13 cellular contexts compared by ENCODE assay signal in the genomic region with DNA sequence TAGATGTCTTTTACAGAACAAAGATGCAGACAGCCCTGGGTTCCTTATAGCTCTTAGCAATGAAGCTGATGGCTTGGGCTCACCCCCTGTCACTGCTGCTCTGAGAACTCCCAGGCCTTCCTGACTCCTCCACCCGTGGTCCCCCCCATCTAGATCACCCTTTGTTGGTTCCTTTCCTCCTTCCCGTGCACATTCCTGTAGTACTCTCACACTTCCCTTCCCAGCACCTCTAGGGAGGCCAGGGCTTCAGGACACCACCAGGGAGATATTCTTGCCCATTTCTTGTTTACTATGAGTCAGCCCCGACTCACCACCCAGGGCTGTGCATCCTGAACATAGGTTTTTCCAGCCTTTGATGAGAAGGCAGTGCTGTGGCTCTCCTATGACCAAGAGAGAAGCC. TPM values are rescaled to one million over a fixed set of nuclear protein-coding genes. Genes with fewer than 3 reads are reported as not detected.
DNase-seq lines count a peak whose midpoint lies in the region; ATAC-seq, FAIRE-seq and TF ChIP-seq lines count a peak whose summit lies in the region.
"Had no signal": no experiment of that assay in that cellular context is flagged by ENCODE, and none has a peak within 500 bp of the region (broad histone marks: within the 10 kb centered on the region; RNA-seq: fewer than 3 reads in every experiment).

No MANE protein-coding gene starts in this region.

- H3K27ac ChIP-seq in GM23248 (peak overlapping the region; percentile 15; the same call in 1 of the 2 replicates), SK-N-SH (ENCODE audit: low read depth in 2 of 2, low read length in 1 of 2) (peak overlapping the region in 1 of 2 experiments; percentile 53; a peak in 2 of 4 replicates)
- H3K27ac ChIP-seq: spleen had no signal

- H2AFZ ChIP-seq in GM23248 (no peak overlapping the region), SK-N-SH (ENCODE audit: low read depth) (no peak overlapping the region)

- H3K9me3 ChIP-seq in GM23248 (ENCODE audit: low read depth) = no peaks in the 10 kb centered on the region
- no peaks in the 10 kb centered on the region for H3K9me3 ChIP-seq in SK-N-SH
- H3K9me3 ChIP-seq: spleen had no signal

- TF ChIP-seq RAD21 in SK-N-SH (IDR thresholded peaks at IDR 0.05; ENCODE audit: low read length) = no peak

- H3K36me3 ChIP-seq in GM23248 (ENCODE audit: low read depth) = no peaks in the 10 kb centered on the region
- H3K36me3 ChIP-seq in SK-N-SH (replicated peaks in 1 of 2; ENCODE audit: control insufficient read depth in 1 of 2, insufficient read depth in 2 of 2, low read length in 1 of 2) = no peaks in the 10 kb centered on the region
- H3K36me3 ChIP-seq: spleen had no signal

- CTCF ChIA-PET in SK-N-SH (lab: Yijun Ruan, JAX) = interaction anchor here (1.4 to 2.6 kb wide), 8 partner anchors 15 to 337 kb away, joined by 7 to 55 read pairs (median 12); partner anchors contain the start of gene NOS1AP

- H3K27me3 ChIP-seq in GM23248 (replicated peaks; ENCODE audit: insufficient read depth) (no peaks in the 10 kb centered on the region), SK-N-SH (ENCODE audit: insufficient read depth) (no peaks in the 10 kb centered on the region; the same call in 1 of the 2 replicates)

- H3K9me2 ChIP-seq in GM23248 (ENCODE audit: insufficient read depth) = no peaks in the 10 kb centered on the region
- no peaks in the 10 kb centered on the region for H3K9me2 ChIP-seq in SK-N-SH

- H3K9ac ChIP-seq in GM23248 (no peak overlapping the region), SK-N-SH (no peak overlapping the region)

- H3K4me1 ChIP-seq in GM23248 (ENCODE audit: insufficient read depth) (peaks cover 9% of the 10 kb centered on the region; the same call in 1 of the 2 replicates), SK-N-SH (ENCODE audit: control insufficient read depth in 1 of 2, insufficient read depth in 2 of 2, low read depth in 1 of 2, low read length in 1 of 2) (peaks cover 0 to 10% of the 10 kb centered on the region in 2 experiments; a peak in 1 of 4 replicates)

- H3F3A ChIP-seq in GM23248 (ENCODE audit: insufficient read depth) (peaks cover 5% of the 10 kb centered on the region; the same call in 1 of the 2 replicates), SK-N-SH (replicated peaks; ENCODE audit: insufficient read depth) (peaks cover 9% of the 10 kb centered on the region)

- no peak for FAIRE-seq in GM12892 (lab: Jason Lieb, UNC)

- WGBS in GM23248 (ENCODE audit: low coverage in 1 of 2, low lambda C conversion rate in 2 of 2, missing lambda C conversion rate in 2 of 2), 2 experiments = 6 to 8% methylated on average over 3 of the region's 3 CpGs
- WGBS in SK-N-SH (ENCODE audit: low lambda C conversion rate) = 14% methylated on average over 3 of the region's 3 CpGs

- H4K20me1 ChIP-seq in GM23248 (ENCODE audit: insufficient read depth) (no peaks in the 10 kb centered on the region), SK-N-SH (ENCODE audit: insufficient read depth) (no peaks in the 10 kb centered on the region)

- H3K79me2 ChIP-seq in GM23248 (ENCODE audit: insufficient read depth) (no peaks in the 10 kb centered on the region), SK-N-SH (ENCODE audit: insufficient read depth) (no peaks in the 10 kb centered on the region)

- DNase-seq in 8988T (peak; percentile 28), GM23248 (peak; percentile 88), SK-N-SH (no peak), fibroblast of the aortic adventitia (ENCODE audit: low read depth) (peak; percentile 73), medulla oblongata (ENCODE audit: extremely low spot score) (no peak), GM12892 (ENCODE audit: insufficient read length) (no peak)
- DNase-seq: anterior cingulate cortex, C1 segment of cervical spinal cord, glutamatergic neuron, spleen, T-cell had no signal

- TF ChIP-seq EP300 in SK-N-SH (IDR thresholded peaks at IDR 0.05; ENCODE audit: borderline replicate concordance in 1 of 2, low read depth in 1 of 2, low read length in 1 of 2) = no peak

- H3K4me2 ChIP-seq in GM23248 (ENCODE audit: unreplicated experiment) (no peak overlapping the region), SK-N-SH (peak overlapping the region; percentile 18; the same call in 1 of the 2 replicates)

- in situ Hi-C loops in GM23248 (cut with MboI) = loop anchor here (10.0 kb wide), 2 partner anchors 210 to 330 kb away; partner anchors contain the start of gene C1orf226

- no peak for TF ChIP-seq CTCF in SK-N-SH (IDR thresholded peaks at IDR 0.05)
- TF ChIP-seq CTCF in fibroblast of the aortic adventitia (IDR thresholded peaks at IDR 0.05; ENCODE audit: insufficient read depth, low read length) = no peak

- POLR2A ChIA-PET in SK-N-SH (lab: Yijun Ruan, JAX) = no interaction called here

- ATAC-seq in HG02588 (IDR thresholded peaks at IDR 0.05; ENCODE audit: unreplicated experiment) (no peak), GM21390 (IDR thresholded peaks at IDR 0.05; ENCODE audit: unreplicated experiment) (no peak)
- ATAC-seq: T-cell had no signal

- no peak for TF ChIP-seq POLR2A in GM12892 (IDR thresholded peaks at IDR 0.05; ENCODE audit: low read depth, low read length)

- H3K4me3 ChIP-seq in GM23248 (no peak overlapping the region), SK-N-SH (ENCODE audit: low read depth in 2 of 2, low read length in 1 of 2) (no peak overlapping the region), fibroblast of the aortic adventitia (ENCODE audit: low read depth, low read length) (no peak overlapping the region)
- H3K4me3 ChIP-seq: spleen had no signal

TF ChIP-seq in SK-N-SH, 30 proteins besides CTCF, POLR2A, EP300 and RAD21:
- TF ChIP-seq NFIC (IDR thresholded peaks at IDR 0.05; ENCODE audit: borderline replicate concordance) = 0 out of 2 replicates have a peak, but pooled peaks have one; percentile 21
- TF ChIP-seq PBX3 (IDR thresholded peaks at IDR 0.05) = peak; percentile 53
- peak; percentile 93 for TF ChIP-seq FOSL2 (IDR thresholded peaks at IDR 0.05; ENCODE audit: borderline replicate concordance, low read depth)
- no peak for TF ChIP-seq SMC3 (IDR thresholded peaks at IDR 0.05; ENCODE audit: low read depth, low read length)
- TF ChIP-seq TCF12 (IDR thresholded peaks at IDR 0.05) = peak; percentile 68
- 0 out of 2 replicates have a peak, but pooled peaks have one; percentile 11 for TF ChIP-seq TEAD4 (IDR thresholded peaks at IDR 0.05; ENCODE audit: borderline replicate concordance, insufficient read depth)
- no peak for TF ChIP-seq RXRA (IDR thresholded peaks at IDR 0.05; ENCODE audit: borderline replicate concordance, low read depth)
- TF ChIP-seq JUND (IDR thresholded peaks at IDR 0.05) = peak; percentile 85

RNA-seq across cellular contexts. Expression of gene NOS1AP, which starts 14.4 kb away (rescaled TPM):
- not detected in 2 replicates for total RNA-seq in GM23248 (2014; rRNA removed; shearing (Covaris generic))
- polyA plus RNA-seq in GM23248 (2016; fragmentation: Nextera tagmentation; extraction: Ambion mirVana) = 0.18 TPM in 1 of 2 replicates, not detected in the other
- polyA plus RNA-seq in SK-N-SH (2012; rRNA removed) = 0.03 TPM in 2 replicates
- polyA plus RNA-seq in SK-N-SH (2012; cell fraction: cytosol; rRNA removed) = 0.01 and 0.04 TPM in 2 replicates
- 0.10 and 0.21 TPM in 2 replicates for polyA plus RNA-seq in SK-N-SH (2012; cell fraction: nucleus; rRNA removed)
- total RNA-seq in fibroblast of the aortic adventitia (ENCODE audit: low replicate concordance) = 0.18 TPM in 1 of 2 replicates, not detected in the other
- polyA plus RNA-seq in GM12892 (2012; ENCODE audit: missing spikeins) = not detected

RNA-seq across cellular contexts. Expression of gene OLFML2B, which starts 31.4 kb away (rescaled TPM):
- 1.1 and 1.4 TPM in 2 replicates for total RNA-seq in GM23248 (2014; rRNA removed; shearing (Covaris generic))
- 0.98 and 1.4 TPM in 2 replicates for polyA plus RNA-seq in GM23248 (2016; fragmentation: Nextera tagmentation; extraction: Ambion mirVana)
- polyA plus RNA-seq in SK-N-SH (2012; rRNA removed) = 5.7 and 7.3 TPM in 2 replicates
- polyA plus RNA-seq in SK-N-SH (2012; cell fraction: cytosol; rRNA removed) = 5.9 and 6.8 TPM in 2 replicates
- polyA plus RNA-seq in SK-N-SH (2012; cell fraction: nucleus; rRNA removed) = 8.2 and 8.9 TPM in 2 replicates
- 12.0 and 14.5 TPM in 2 replicates for total RNA-seq in fibroblast of the aortic adventitia (ENCODE audit: low replicate concordance)
- polyA plus RNA-seq in GM12892 (2012; ENCODE audit: missing spikeins) = not detected
- total RNA-seq: T-cell had no signal

Comparison
In these comparisons a context has a peak if more than half of its experiments do, and no peak if none do; other contexts are left out.
1. DNase-seq: peak in 8988T (single experiment), GM23248 (single experiment) and fibroblast of the aortic adventitia (single experiment); none in SK-N-SH (single experiment), medulla oblongata (single experiment) and GM12892 (single experiment).